In genomic region chr4:107853444-107854325, GRCh38 we compare ENCODE assay signal across 10 cellular contexts. TPM values are rescaled to one million over a fixed set of nuclear protein-coding genes. Genes with fewer than 3 reads are reported as not detected.
DNase-seq lines count a peak whose midpoint lies in the region; ATAC-seq and TF ChIP-seq lines count a peak whose summit lies in the region.
"Had no signal": no experiment of that assay in that cellular context is flagged by ENCODE, and none has a peak within 500 bp of the region (broad histone marks: within the 10 kb centered on the region; RNA-seq: fewer than 3 reads in every experiment).

No MANE protein-coding gene starts in this region.

- H4K5ac ChIP-seq in mesendoderm (ENCODE audit: low read length), result no peak overlapping the region

- H3K27ac ChIP-seq in SK-N-SH (ENCODE audit: low read depth in 2 of 2, low read length in 1 of 2) (no peak overlapping the region), lower lobe of right lung (no peak overlapping the region), uterus (peak overlapping the region; percentile 70 to 72), mesendoderm (ENCODE audit: low read depth, low read length) (no peak overlapping the region)

- intact Hi-C loops in lower lobe of right lung (cut with DNase I) (no loop called here), uterus (cut with DNase I; ENCODE audit: low total_unique reads) (no loop called here)

- no peak overlapping the region for H3K4ac ChIP-seq in mesendoderm (ENCODE audit: low read depth, low read length)

- ATAC-seq in SK-N-SH treated with all-trans-retinoic acid at 6 μM for 48 hours (no peak), lower lobe of right lung (peak; percentile 47 to 54)

- no peaks in the 10 kb centered on the region for H3K9me2 ChIP-seq in SK-N-SH

- POLR2A ChIA-PET in SK-N-SH (lab: Yijun Ruan, JAX), result no interaction called here

- peak overlapping the region; percentile 23; the same call in 1 of the 2 replicates for H3K4me2 ChIP-seq in SK-N-SH
- no peak overlapping the region for H3K4me2 ChIP-seq in mesendoderm (ENCODE audit: low read length)

- no peak overlapping the region for H3K23ac ChIP-seq in mesendoderm (ENCODE audit: low read length)

- CTCF ChIA-PET in SK-N-SH (lab: Yijun Ruan, JAX), result interaction anchor here (1.1 kb wide), 1 partner anchor 26 kb away, joined by 4 read pairs; no protein-coding TSS in a partner anchor

- no peak overlapping the region for H3K4me3 ChIP-seq in SK-N-SH (ENCODE audit: low read depth in 2 of 2, low read length in 1 of 2)
- no peak overlapping the region for H3K4me3 ChIP-seq in choroid plexus epithelial cell (ENCODE audit: low read depth, low read length)
- no peak overlapping the region for H3K4me3 ChIP-seq in lower lobe of right lung
- no peak overlapping the region for H3K4me3 ChIP-seq in uterus
- H3K4me3 ChIP-seq in mesendoderm (ENCODE audit: low read length), result no peak overlapping the region

- no peaks in the 10 kb centered on the region for H3F3A ChIP-seq in SK-N-SH (replicated peaks; ENCODE audit: insufficient read depth)

- H4K20me1 ChIP-seq in SK-N-SH (ENCODE audit: insufficient read depth), result no peaks in the 10 kb centered on the region

- H3K4me1 ChIP-seq in SK-N-SH (ENCODE audit: control insufficient read depth in 1 of 2, insufficient read depth in 2 of 2, low read depth in 1 of 2, low read length in 1 of 2) (no peaks in the 10 kb centered on the region), lower lobe of right lung (no peaks in the 10 kb centered on the region), uterus (no peaks in the 10 kb centered on the region), mesendoderm (ENCODE audit: control insufficient read depth, low read depth, low read length) (no peaks in the 10 kb centered on the region)

- TF ChIP-seq CTCF in SK-N-SH (IDR thresholded peaks at IDR 0.05), result no peak
- TF ChIP-seq CTCF in choroid plexus epithelial cell (conservative IDR thresholded peaks at IDR 0.05; ENCODE audit: low read depth, low read length), result no peak
- TF ChIP-seq CTCF in lower lobe of right lung (IDR thresholded peaks at IDR 0.05), result no peak
- TF ChIP-seq CTCF in uterus (IDR thresholded peaks at IDR 0.05), result no peak

- H3K9me3 ChIP-seq in SK-N-SH (no peaks in the 10 kb centered on the region), lower lobe of right lung (no peaks in the 10 kb centered on the region), uterus (no peaks in the 10 kb centered on the region)

- no peak for TF ChIP-seq POLR2A in uterus (IDR thresholded peaks at IDR 0.05)

- H2BK15ac ChIP-seq in mesendoderm (replicated peaks; ENCODE audit: low read depth), result no peak overlapping the region

- H3K9ac ChIP-seq in SK-N-SH (no peak overlapping the region), mesendoderm (ENCODE audit: low read length) (no peak overlapping the region)

- H3K79me1 ChIP-seq in mesendoderm (ENCODE audit: low read length), result no peaks in the 10 kb centered on the region

- no peak for DNase-seq in SK-N-SH
- peak; percentile 88 for DNase-seq in choroid plexus epithelial cell (ENCODE audit: low read depth)
- DNase-seq in lower lobe of right lung, result no peak
- peak in 1 of 2 donors; percentile 33 for DNase-seq in uterus
- DNase-seq in NCI-H2196 treated with DMSO at 0.1 percent for 48 hours (lab: John Stamatoyannopoulos, UW; ENCODE audit: unreplicated experiment), result no peak
- no peak for DNase-seq in mesendoderm
- no peak for DNase-seq in activated CD4-positive, CD25-positive, alpha-beta regulatory T cell treated with anti-CD3 and anti-CD28 coated beads, Interleukin-2, amount 50 U/mL, for 72 hours
- DNase-seq: activated effector memory CD4-positive, alpha-beta T cell treated with anti-CD3 and anti-CD28 coated beads, Interleukin-2, amount 50 U/mL, for 16 hours; NCI-H524 treated with DMSO at 0.1 percent for 48 hours had no signal

- H3K36me3 ChIP-seq in SK-N-SH (replicated peaks in 1 of 2; ENCODE audit: control insufficient read depth in 1 of 2, insufficient read depth in 2 of 2, low read length in 1 of 2), result no peaks in the 10 kb centered on the region
- H3K36me3 ChIP-seq in lower lobe of right lung, result no peaks in the 10 kb centered on the region
- H3K36me3 ChIP-seq in uterus, result no peaks in the 10 kb centered on the region
- H3K36me3 ChIP-seq in mesendoderm (ENCODE audit: control insufficient read depth, insufficient read depth, low read length), result no peaks in the 10 kb centered on the region

- H3K27me3 ChIP-seq in SK-N-SH (ENCODE audit: insufficient read depth), result no peaks in the 10 kb centered on the region
- no peaks in the 10 kb centered on the region for H3K27me3 ChIP-seq in lower lobe of right lung (ENCODE audit: low read depth)
- H3K27me3 ChIP-seq in uterus, result no peaks in the 10 kb centered on the region
- H3K27me3 ChIP-seq in mesendoderm (ENCODE audit: insufficient read depth, low read length, poor library complexity), result no peaks in the 10 kb centered on the region

- H3K18ac ChIP-seq in mesendoderm (ENCODE audit: low read length), result no peak overlapping the region

- 4% methylated on average over 9 of the region's 9 CpGs for WGBS in SK-N-SH (ENCODE audit: low lambda C conversion rate)
- WGBS in mesendoderm (ENCODE audit: extremely low coverage, insufficient coverage, low lambda C conversion rate), result no CpG with 5 or more reads among the region's 9 CpGs

- H3K79me2 ChIP-seq in SK-N-SH (ENCODE audit: insufficient read depth), result no peaks in the 10 kb centered on the region
- no peaks in the 10 kb centered on the region for H3K79me2 ChIP-seq in mesendoderm (ENCODE audit: control insufficient read depth, insufficient read depth, low read length)

- H4K8ac ChIP-seq in mesendoderm (ENCODE audit: low read depth, low read length), result no peak overlapping the region

- no peak overlapping the region for H3K56ac ChIP-seq in mesendoderm (ENCODE audit: low read length)

- no peak overlapping the region for H2BK120ac ChIP-seq in mesendoderm (ENCODE audit: low read depth, low read length)

- TF ChIP-seq RAD21 in SK-N-SH (IDR thresholded peaks at IDR 0.05; ENCODE audit: low read length), result no peak

- H2AFZ ChIP-seq in SK-N-SH (ENCODE audit: low read depth), result no peak overlapping the region

- H2BK5ac ChIP-seq in mesendoderm (ENCODE audit: low read length), result no peak overlapping the region

- no peak overlapping the region for H2AK5ac ChIP-seq in mesendoderm (ENCODE audit: low read length)

- no peak for TF ChIP-seq EP300 in SK-N-SH (IDR thresholded peaks at IDR 0.05; ENCODE audit: borderline replicate concordance in 1 of 2, low read depth in 1 of 2, low read length in 1 of 2)

TF ChIP-seq in SK-N-SH, 30 proteins besides CTCF, POLR2A, EP300 and RAD21:
- TF ChIP-seq GATA2 (CRISPR knock-in tag; IDR thresholded peaks at IDR 0.05) (no peak), NFIC (IDR thresholded peaks at IDR 0.05; ENCODE audit: borderline replicate concordance) (no peak)

TF ChIP-seq in SK-N-SH treated with all-trans-retinoic acid at 6 μM for 48 hours, 23 proteins besides CTCF, POLR2A, EP300 and RAD21:
- no peak for TF ChIP-seq BACH2 (CRISPR knock-in tag; IDR thresholded peaks at IDR 0.05; ENCODE audit: borderline replicate concordance)
- no peak for TF ChIP-seq SNAI2 (CRISPR knock-in tag; IDR thresholded peaks at IDR 0.05)
- TF ChIP-seq TSHZ2 (CRISPR knock-in tag; IDR thresholded peaks at IDR 0.05), result no peak

RNA-seq across cellular contexts. Expression of gene SGMS2, which starts 29.0 kb away (rescaled TPM):
- polyA plus RNA-seq in SK-N-SH (2012; rRNA removed), result 0.82 and 0.86 TPM in 2 replicates
- polyA plus RNA-seq in SK-N-SH (2012; cell fraction: cytosol; rRNA removed), result 0.76 and 1.1 TPM in 2 replicates
- 1.0 and 1.1 TPM in 2 replicates for polyA plus RNA-seq in SK-N-SH (2012; cell fraction: nucleus; rRNA removed)
- total RNA-seq in lower lobe of right lung (89.0 TPM), uterus (10 to 100 TPM in 3 of 4 donors, 1 to 10 TPM in 1; 7.4 to 90.3 (median 35.6) TPM)
- 0.28 TPM for polyA plus RNA-seq in mesendoderm (2013, experiment 1 of 2)
- polyA plus RNA-seq in mesendoderm (2013, experiment 2 of 2), result 0.24 TPM

Comparison
In these comparisons a context has a peak if more than half of its experiments do, and no peak if none do; other contexts are left out.
1. H3K27ac ChIP-seq: peak in uterus (2 of 2); none in SK-N-SH (0 of 2), lower lobe of right lung (single experiment) and mesendoderm (single experiment).